18 cellular contexts compared by ENCODE assay signal in genomic region chr6:16335176-16335575, GRCh38.
A peak's percentile ranks its signal among the peaks of the same experiment; 100 is the strongest.
DNase-seq lines count a peak whose midpoint lies in the region; ATAC-seq and TF ChIP-seq lines count a peak whose summit lies in the region.
"Had no signal": no experiment of that assay in that cellular context is flagged by ENCODE, and none has a peak within 500 bp of the region (broad histone marks: within the 10 kb centered on the region; RNA-seq: fewer than 3 reads in every experiment).

No MANE protein-coding gene starts in this region.

- CTCF ChIA-PET in AG04450 (lab: Charles Lee), result interaction anchor here (5.8 kb wide), 1 partner anchor 428 kb away, joined by 38 read pairs; the partner anchor contains the start of gene ATXN1

- H3K27me3 ChIP-seq in AG04450 (ENCODE audit: control insufficient read depth, insufficient read depth, low read length) (no peaks in the 10 kb centered on the region), GM23248 (replicated peaks; ENCODE audit: insufficient read depth) (no peaks in the 10 kb centered on the region)

- H3K79me2 ChIP-seq in GM23248 (ENCODE audit: insufficient read depth), result 0 out of 2 replicates have a peak, but pooled peaks cover 3% of the 10 kb centered on the region

- peak overlapping the region; percentile 74 for H3K27ac Mint-ChIP-seq in dendritic cell treated with granulocyte-macrophage colony-stimulating factor and Interleukin-4, amounts not matched to agents 40 ng/mL and 50 ng/mL, for 4 days
- H3K27ac Mint-ChIP-seq: IgD-negative memory B cell had no signal

- WGBS in GM23248 (ENCODE audit: low coverage in 1 of 2, low lambda C conversion rate in 2 of 2, missing lambda C conversion rate in 2 of 2), 2 experiments, result 49 to 51% methylated on average over 10 of the region's 10 CpGs

- H3K36me3 ChIP-seq in GM23248 (ENCODE audit: low read depth), result no peaks in the 10 kb centered on the region
- H3K36me3 ChIP-seq: WERI-Rb-1 had no signal

- H3K36me3 Mint-ChIP-seq in dendritic cell treated with granulocyte-macrophage colony-stimulating factor and Interleukin-4, amounts not matched to agents 40 ng/mL and 50 ng/mL, for 4 days (ENCODE audit: low read depth), result peaks cover 32% of the 10 kb centered on the region
- H3K36me3 Mint-ChIP-seq: IgD-negative memory B cell had no signal

- in situ Hi-C loops in GM23248 (cut with MboI), result loop anchor here (10.0 to 25.0 kb wide), 3 partner anchors 430 to 752 kb away; partner anchors contain the start of gene ATXN1

- no peaks in the 10 kb centered on the region for H3K27me3 Mint-ChIP-seq in dendritic cell treated with granulocyte-macrophage colony-stimulating factor and Interleukin-4, amounts not matched to agents 40 ng/mL and 50 ng/mL, for 4 days
- H3K27me3 Mint-ChIP-seq: IgD-negative memory B cell; stimulated activated naive CD8-positive, alpha-beta T cell treated with anti-CD3 and anti-CD28 coated beads, Interleukin-15, amount 100 ng/mL, for 72 hours had no signal

- intact Hi-C loops in dendritic cell treated with granulocyte-macrophage colony-stimulating factor and Interleukin-4, amounts not matched to agents 40 ng/mL and 50 ng/mL, for 4 days (cut with micrococcal nuclease), result loop anchor here (10.0 kb wide), 1 partner anchor 630 kb away; no protein-coding TSS in a partner anchor
- intact Hi-C loops in sciatic nerve (cut with DNase I) (loop anchor here (10.0 kb wide), 1 partner anchor 430 kb away; the partner anchor contains the start of gene ATXN1), left cardiac atrium (cut with DNase I) (loop anchor here (10.0 kb wide), 3 partner anchors 180 to 750 kb away; partner anchors contain the start of gene ATXN1 (in 1 of the 2))

- H3K4me1 ChIP-seq in GM23248 (ENCODE audit: insufficient read depth), result peaks cover 68% of the 10 kb centered on the region

- peaks cover 39% of the 10 kb centered on the region for H3K4me1 Mint-ChIP-seq in dendritic cell treated with granulocyte-macrophage colony-stimulating factor and Interleukin-4, amounts not matched to agents 40 ng/mL and 50 ng/mL, for 4 days (ENCODE audit: low read depth)
- H3K4me1 Mint-ChIP-seq: stimulated activated naive CD8-positive, alpha-beta T cell treated with anti-CD3 and anti-CD28 coated beads, Interleukin-15, amount 100 ng/mL, for 72 hours had no signal

- H4K20me1 ChIP-seq in GM23248 (ENCODE audit: insufficient read depth), result no peaks in the 10 kb centered on the region

- no peak for TF ChIP-seq CTCF in AG04450 (IDR thresholded peaks at IDR 0.05; ENCODE audit: low read depth, low read length)

- no peak overlapping the region for H3K4me3 Mint-ChIP-seq in dendritic cell treated with granulocyte-macrophage colony-stimulating factor and Interleukin-4, amounts not matched to agents 40 ng/mL and 50 ng/mL, for 4 days
- H3K4me3 Mint-ChIP-seq: activated T-helper 1 cell treated with anti-CD3 and anti-CD28 coated beads, Interleukin-12 subunit alpha, Interleukin-12 subunit beta, Interleukin-2, Interleukin-4 antibody, amounts not matched to agents 30 ng/mL and 10 ng/mL and 1 ng/mL, durations not matched to agents 14 hours and 24 hours and 36 hours; IgD-negative memory B cell; stimulated activated naive CD8-positive, alpha-beta T cell treated with anti-CD3 and anti-CD28 coated beads, Interleukin-15, amount 100 ng/mL, for 72 hours had no signal

- peak overlapping the region; percentile 54 for H3K9ac ChIP-seq in GM23248

- H3K4me2 ChIP-seq in GM23248 (ENCODE audit: unreplicated experiment), result peak overlapping the region; percentile 59

- POLR2A ChIA-PET in AG04450 (lab: Yijun Ruan, JAX), result interaction anchor here (1.0 to 1.2 kb wide), 2 partner anchors 136 to 424 kb away, joined by 4 to 5 read pairs; no protein-coding TSS in a partner anchor

- no peaks in the 10 kb centered on the region for H3K9me3 ChIP-seq in AG04450 (ENCODE audit: control insufficient read depth, insufficient read depth, low read length)
- no peaks in the 10 kb centered on the region for H3K9me3 ChIP-seq in GM23248 (ENCODE audit: low read depth)

- H3K9me2 ChIP-seq in GM23248 (ENCODE audit: insufficient read depth), result no peaks in the 10 kb centered on the region

- H3F3A ChIP-seq in GM23248 (ENCODE audit: insufficient read depth), result peaks cover 53% of the 10 kb centered on the region

- H3K4me3 ChIP-seq in AG04450 (ENCODE audit: low read depth, low read length), result no peak overlapping the region
- H3K4me3 ChIP-seq in GM23248, result no peak overlapping the region

- H2AFZ ChIP-seq in GM23248, result no peak overlapping the region

- ATAC-seq in sciatic nerve, result no peak
- ATAC-seq in left cardiac atrium, result no peak
- ATAC-seq: HCT116; stimulated activated naive CD8-positive, alpha-beta T cell treated with anti-CD3 and anti-CD28 coated beads, Interleukin-15, amount 100 ng/mL, for 72 hours had no signal

- H3K9me3 Mint-ChIP-seq in dendritic cell treated with granulocyte-macrophage colony-stimulating factor and Interleukin-4, amounts not matched to agents 40 ng/mL and 50 ng/mL, for 4 days, result no peaks in the 10 kb centered on the region
- H3K9me3 Mint-ChIP-seq: activated T-helper 1 cell treated with anti-CD3 and anti-CD28 coated beads, Interleukin-12 subunit alpha, Interleukin-12 subunit beta, Interleukin-2, Interleukin-4 antibody, amounts not matched to agents 30 ng/mL and 10 ng/mL and 1 ng/mL, durations not matched to agents 14 hours and 24 hours and 36 hours; IgD-negative memory B cell; stimulated activated naive CD8-positive, alpha-beta T cell treated with anti-CD3 and anti-CD28 coated beads, Interleukin-15, amount 100 ng/mL, for 72 hours had no signal

- peak overlapping the region; percentile 68 for H3K27ac ChIP-seq in AG04450 (ENCODE audit: low read depth, low read length)
- H3K27ac ChIP-seq in GM23248, result peak overlapping the region; percentile 84
- H3K27ac ChIP-seq: HL-60, WERI-Rb-1 had no signal

- no peak for DNase-seq in AG04450 (ENCODE audit: low read depth, low spot score)
- no peak for DNase-seq in GM23248
- DNase-seq in sciatic nerve (ENCODE audit: low spot score), result peak; percentile 60
- no peak for DNase-seq in GM19240 (ENCODE audit: insufficient read length, low spot score)
- no peak for DNase-seq in NCI-H1417 treated with DMSO at 0.1 percent for 48 hours (lab: John Stamatoyannopoulos, UW)
- DNase-seq in kidney tubule cell (ENCODE audit: low spot score), result no peak
- DNase-seq in left cardiac atrium, result no peak
- DNase-seq: central memory CD4-positive, alpha-beta T cell; MM.1S; NCI-H187; NCI-H345; stimulated activated naive CD8-positive, alpha-beta T cell treated with anti-CD3 and anti-CD28 coated beads, Interleukin-15, amount 100 ng/mL, for 72 hours; WERI-Rb-1 had no signal
